In genomic region chr12:88472248-88472647, GRCh38 we compare ENCODE assay signal across 16 cellular contexts.
A peak's percentile ranks its signal among the peaks of the same experiment; 100 is the strongest.
DNase-seq lines count a peak whose midpoint lies in the region; ATAC-seq, FAIRE-seq and TF ChIP-seq lines count a peak whose summit lies in the region.
"Had no signal": no experiment of that assay in that cellular context is flagged by ENCODE, and none has a peak within 500 bp of the region (broad histone marks: within the 10 kb centered on the region; RNA-seq: fewer than 3 reads in every experiment).

No MANE protein-coding gene starts in this region.

- H3K4me3 Mint-ChIP-seq in HFFc6: no peak overlapping the region
- H3K4me3 Mint-ChIP-seq in activated T-helper 17 cell treated with anti-CD3 and anti-CD28 coated beads, Interleukin-2, amount 50 U/mL, for 72 hours: no peak overlapping the region
- H3K4me3 Mint-ChIP-seq: CD4-positive, alpha-beta T cell had no signal

- H3K4me3 ChIP-seq in A549 (no peak overlapping the region), adipocyte (ENCODE audit: low read length) (peak overlapping the region; percentile 23), testis (no peak overlapping the region)
- H3K4me3 ChIP-seq: uterus had no signal

- H3K36me3 Mint-ChIP-seq in HFFc6 (ENCODE audit: low read depth): peaks cover 33% of the 10 kb centered on the region
- no peaks in the 10 kb centered on the region for H3K36me3 Mint-ChIP-seq in activated T-helper 17 cell treated with anti-CD3 and anti-CD28 coated beads, Interleukin-2, amount 50 U/mL, for 72 hours (ENCODE audit: low read depth)

- ATAC-seq in A549 (no peak), GM18907 (IDR thresholded peaks at IDR 0.05; ENCODE audit: unreplicated experiment) (no peak)
- no peak for ATAC-seq in activated T-helper 17 cell treated with anti-CD3 and anti-CD28 coated beads, Interleukin-2, amount 50 U/mL, for 72 hours (replicated peaks)
- ATAC-seq: HepG2 had no signal

- no peak for DNase-seq in A549 (ENCODE audit: low read depth in 1 of 2, low spot score in 1 of 2)
- no peak for DNase-seq in HFFc6
- DNase-seq in adipocyte (ENCODE audit: low read depth): peak; percentile 17
- peak; percentile 23 for DNase-seq in fibroblast of the conjunctiva (ENCODE audit: low read depth)
- DNase-seq in testis: no peak
- DNase-seq in GM10248 (ENCODE audit: extremely low spot score): no peak
- DNase-seq: activated CD4-positive, alpha-beta T cell treated with anti-CD3 and anti-CD28 coated beads, Interleukin-2, amount 50 U/mL, for 48 hours; activated naive CD4-positive, alpha-beta T cell treated with anti-CD3 and anti-CD28 coated beads, Interleukin-2, amount 50 U/mL, for 16 hours; CD4-positive, alpha-beta T cell; DMS79 treated with DMSO at 0.1 percent for 48 hours; NCI-H2107; NCI-H748 treated with DMSO at 0.1 percent for 48 hours; uterus had no signal

- H3K9me3 ChIP-seq in A549 (no peaks in the 10 kb centered on the region), adipocyte (ENCODE audit: control insufficient read depth, low read length) (no peaks in the 10 kb centered on the region), testis (no peaks in the 10 kb centered on the region)
- H3K9me3 ChIP-seq: uterus had no signal

- no peak for TF ChIP-seq EP300 in A549 (IDR thresholded peaks at IDR 0.05)

- no peak for FAIRE-seq in A549 (lab: Jason Lieb, UNC)
- FAIRE-seq: HepG2 had no signal

- TF ChIP-seq RAD21 in A549 (conservative IDR thresholded peaks at IDR 0.05 in 1 of 2, IDR thresholded peaks at IDR 0.05 in 1 of 2): no peak

- TF ChIP-seq CTCF in A549 (IDR thresholded peaks at IDR 0.05) (no peak), HFFc6 (IDR thresholded peaks at IDR 0.05) (no peak), testis (IDR thresholded peaks at IDR 0.05) (no peak), GM10248 (IDR thresholded peaks at IDR 0.05; ENCODE audit: control extremely low read depth, extremely low read depth, low read depth, missing control alignments) (no peak)

- CTCF ChIA-PET in A549 (lab: Yijun Ruan, JAX): interaction anchor here (0.6 to 1.1 kb wide), 2 partner anchors 102 to 521 kb away, joined by 3 read pairs; no protein-coding TSS in a partner anchor
- CTCF ChIA-PET in GM10248 (lab: Yijun Ruan, JAX): interaction anchor here (0.7 kb wide), 1 partner anchor 38 kb away, joined by 3 read pairs; no protein-coding TSS in a partner anchor

- peaks cover 42% of the 10 kb centered on the region for H3K4me1 Mint-ChIP-seq in HFFc6 (ENCODE audit: low read depth)
- no peaks in the 10 kb centered on the region for H3K4me1 Mint-ChIP-seq in activated T-helper 17 cell treated with anti-CD3 and anti-CD28 coated beads, Interleukin-2, amount 50 U/mL, for 72 hours

- no peak overlapping the region for H3K9ac ChIP-seq in adipocyte (ENCODE audit: low read length)

- 61% methylated on average over 2 of the region's 2 CpGs for WGBS in A549 (ENCODE audit: missing lambda C conversion rate)
- WGBS in testis, 2 donors: 90 to 94% methylated on average over 2 of the region's 2 CpGs

- no peaks in the 10 kb centered on the region for H3K36me3 ChIP-seq in adipocyte (ENCODE audit: control insufficient read depth, insufficient read depth, low read length, severe bottlenecking)
- H3K36me3 ChIP-seq in testis (ENCODE audit: low read depth, missing control alignments): no peaks in the 10 kb centered on the region
- H3K36me3 ChIP-seq: uterus had no signal

- no peaks in the 10 kb centered on the region for H3K27me3 Mint-ChIP-seq in HFFc6 (ENCODE audit: insufficient read depth)
- H3K27me3 Mint-ChIP-seq in activated T-helper 17 cell treated with anti-CD3 and anti-CD28 coated beads, Interleukin-2, amount 50 U/mL, for 72 hours: no peaks in the 10 kb centered on the region
- H3K27me3 Mint-ChIP-seq: CD4-positive, alpha-beta T cell had no signal

- no peaks in the 10 kb centered on the region for H3K27me3 ChIP-seq in adipocyte (replicated peaks; ENCODE audit: control insufficient read depth, insufficient read depth, low read length)
- no peaks in the 10 kb centered on the region for H3K27me3 ChIP-seq in testis
- H3K27me3 ChIP-seq: uterus had no signal

- H3K4me2 ChIP-seq in A549: peak overlapping the region; percentile 46

- POLR2A ChIA-PET in A549 (lab: Yijun Ruan, JAX) (no interaction called here), GM10248 (lab: Yijun Ruan, JAX) (no interaction called here)

- intact Hi-C loops in testis (cut with DNase I; ENCODE audit: low total_unique reads): no loop called here

- H3K4me1 ChIP-seq in A549 (peaks cover 16% of the 10 kb centered on the region), adipocyte (ENCODE audit: control insufficient read depth, insufficient read depth, low read length) (peaks cover 30% of the 10 kb centered on the region), testis (no peaks in the 10 kb centered on the region)
- H3K4me1 ChIP-seq: uterus had no signal

- H3K27ac Mint-ChIP-seq in HFFc6: peak overlapping the region; percentile 75; the same call in 1 of the 2 replicates
- no peak overlapping the region for H3K27ac Mint-ChIP-seq in activated T-helper 17 cell treated with anti-CD3 and anti-CD28 coated beads, Interleukin-2, amount 50 U/mL, for 72 hours
- H3K27ac Mint-ChIP-seq: CD4-positive, alpha-beta T cell had no signal

- TF ChIP-seq POLR2A in A549 (IDR thresholded peaks at IDR 0.05; ENCODE audit: low read length) (no peak), testis (IDR thresholded peaks at IDR 0.05) (no peak)

- H3K27ac ChIP-seq in A549 (0 out of 6 replicates have a peak overlapping the region, but pooled peaks of 1 of the 2 experiments have one; percentile 1), testis (no peak overlapping the region)
- H3K27ac ChIP-seq: uterus had no signal

- H3K9me3 Mint-ChIP-seq in HFFc6: peaks cover 21% of the 10 kb centered on the region
- peaks cover 4% of the 10 kb centered on the region for H3K9me3 Mint-ChIP-seq in activated T-helper 17 cell treated with anti-CD3 and anti-CD28 coated beads, Interleukin-2, amount 50 U/mL, for 72 hours

TF ChIP-seq in A549, 52 proteins besides CTCF, POLR2A, EP300 and RAD21:
- no peak for TF ChIP-seq ZFP36 (IDR thresholded peaks at IDR 0.05; ENCODE audit: borderline replicate concordance, partially characterized antibody)
- no peak for TF ChIP-seq RFX5 (IDR thresholded peaks at IDR 0.05)
- TF ChIP-seq FOXS1 (CRISPR knock-in tag; IDR thresholded peaks at IDR 0.05): no peak
- TF ChIP-seq MAZ (IDR thresholded peaks at IDR 0.05; ENCODE audit: borderline replicate concordance, low read depth, low read length): no peak
- TF ChIP-seq SMC3 (IDR thresholded peaks at IDR 0.05): no peak
- peak in 1 of 2 experiments; percentile 26; a peak in 1 of 4 replicates for TF ChIP-seq CEBPB (IDR thresholded peaks at IDR 0.05)

Comparison
In these comparisons a context has a peak if more than half of its experiments do, and no peak if none do; other contexts are left out.
1. DNase-seq: peak in adipocyte (single experiment) and fibroblast of the conjunctiva (single experiment); none in A549 (0 of 2), HFFc6 (single experiment), testis (single experiment) and GM10248 (single experiment).